ENCODE assay signal across 9 cellular contexts in the genomic region with DNA sequence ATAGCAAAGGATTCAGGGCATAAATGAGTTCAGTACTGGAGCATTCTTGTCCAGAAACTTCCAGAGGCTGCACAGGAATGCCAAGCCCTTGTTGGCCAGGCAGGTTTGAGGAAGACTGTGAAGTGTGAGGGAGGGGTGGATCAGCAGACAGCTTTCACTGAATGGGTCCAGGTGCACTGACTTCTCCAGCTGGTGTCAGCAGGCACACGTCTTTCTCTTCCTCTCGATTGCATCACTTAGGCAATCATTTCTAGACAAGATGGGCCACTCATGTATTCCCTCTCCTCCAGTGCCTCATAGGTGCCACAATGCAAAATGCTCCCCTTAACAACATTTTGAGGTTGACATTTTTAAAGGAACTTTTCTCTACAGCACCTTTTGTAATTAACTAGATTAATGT. TPM values are rescaled to one million over a fixed set of nuclear protein-coding genes. Genes with fewer than 3 reads are reported as not detected.
DNase-seq lines count a peak whose midpoint lies in the region; ATAC-seq and TF ChIP-seq lines count a peak whose summit lies in the region.
"Had no signal": no experiment of that assay in that cellular context is flagged by ENCODE, and none has a peak within 500 bp of the region (broad histone marks: within the 10 kb centered on the region; RNA-seq: fewer than 3 reads in every experiment).

No MANE protein-coding gene starts in this region.

- no peak overlapping the region for H2AFZ ChIP-seq in fibroblast of lung (ENCODE audit: low read length)

- H3K27me3 ChIP-seq in fibroblast of lung (ENCODE audit: control insufficient read depth, insufficient read depth, low read length), result no peaks in the 10 kb centered on the region
- H3K27me3 ChIP-seq in brain microvascular endothelial cell (replicated peaks), result no peaks in the 10 kb centered on the region
- H3K27me3 ChIP-seq in HAP-1 (ENCODE audit: low read depth), result no peaks in the 10 kb centered on the region
- no peaks in the 10 kb centered on the region for H3K27me3 ChIP-seq in uterus

- no peaks in the 10 kb centered on the region for H4K20me1 ChIP-seq in fibroblast of lung (ENCODE audit: control insufficient read depth, extremely low read depth, insufficient read depth, low read length)

- ATAC-seq in GM21737 (IDR thresholded peaks at IDR 0.05; ENCODE audit: unreplicated experiment) (peak; percentile 93), HG03571 (IDR thresholded peaks at IDR 0.05; ENCODE audit: unreplicated experiment) (no peak)

- H3K4me1 ChIP-seq in fibroblast of lung (ENCODE audit: control insufficient read depth, extremely low read depth, insufficient read depth, low read length) (no peaks in the 10 kb centered on the region), HAP-1 (peaks cover 25% of the 10 kb centered on the region), uterus (no peaks in the 10 kb centered on the region)

- H3K9me3 ChIP-seq in fibroblast of lung (ENCODE audit: control insufficient read depth, insufficient read depth, low read depth, low read length) (no peaks in the 10 kb centered on the region), HAP-1 (no peaks in the 10 kb centered on the region), uterus (no peaks in the 10 kb centered on the region)

- no peak for TF ChIP-seq POLR2A in uterus (IDR thresholded peaks at IDR 0.05)

- H3K4me3 ChIP-seq in fibroblast of lung (replicated peaks in 1 of 4; ENCODE audit: control extremely low read depth in 1 of 4, insufficient read depth in 1 of 4, low read depth in 3 of 4, low read length in 4 of 4) (no peak overlapping the region), brain microvascular endothelial cell (ENCODE audit: low read depth, low read length) (no peak overlapping the region), HAP-1 (no peak overlapping the region), uterus (no peak overlapping the region)

- intact Hi-C loops in uterus (cut with DNase I; ENCODE audit: low total_unique reads), result no loop called here

- in situ Hi-C loops in brain microvascular endothelial cell (cut with HindIII; ENCODE audit: low pct_ligation_motif_present, low sequenced_read_pairs) (no loop called here), HAP-1 (cut with MboI; ENCODE audit: low sequenced_read_pairs) (no loop called here)

- H3K4me2 ChIP-seq in fibroblast of lung (ENCODE audit: extremely low read depth, insufficient read depth, low read length), result no peak overlapping the region
- H3K4me2 ChIP-seq: KMS-11 had no signal

- H3K36me3 ChIP-seq in fibroblast of lung (ENCODE audit: control insufficient read depth, insufficient read depth, low read length) (no peaks in the 10 kb centered on the region), brain microvascular endothelial cell (replicated peaks) (no peaks in the 10 kb centered on the region), HAP-1 (replicated peaks) (no peaks in the 10 kb centered on the region; the same call in 1 of the 2 replicates), uterus (no peaks in the 10 kb centered on the region)

- peak; percentile 46 for DNase-seq in DMS153 treated with DMSO at 0.1 percent for 48 hours (lab: John Stamatoyannopoulos, UW; ENCODE audit: unreplicated experiment)
- peak; percentile 27 for DNase-seq in NCI-H1105 (lab: John Stamatoyannopoulos, UW)
- peak; percentile 4 to 6 for DNase-seq in fibroblast of lung (ENCODE audit: low read depth in 2 of 2)
- DNase-seq in brain microvascular endothelial cell, result no peak
- no peak for DNase-seq in HAP-1 (ENCODE audit: low spot score in 2 of 2)
- DNase-seq in uterus, result no peak

- no peaks in the 10 kb centered on the region for H3K79me2 ChIP-seq in fibroblast of lung (ENCODE audit: control insufficient read depth, insufficient read depth, low read length)

- H3K27ac ChIP-seq in fibroblast of lung (ENCODE audit: insufficient read depth, low read length) (no peak overlapping the region), brain microvascular endothelial cell (no peak overlapping the region), uterus (no peak overlapping the region)
- H3K27ac ChIP-seq: KMS-11 had no signal

- H3K9ac ChIP-seq in fibroblast of lung (ENCODE audit: insufficient read depth, low read length), result no peak overlapping the region
- H3K9ac ChIP-seq: KMS-11 had no signal

- no peak for TF ChIP-seq CTCF in fibroblast of lung (conservative IDR thresholded peaks at IDR 0.05 in 1 of 2, IDR thresholded peaks at IDR 0.05 in 1 of 2; ENCODE audit: low read depth in 1 of 2, low read length in 2 of 2)
- TF ChIP-seq CTCF in brain microvascular endothelial cell (IDR thresholded peaks at IDR 0.05; ENCODE audit: low read depth, low read length, missing control alignments), result no peak
- no peak for TF ChIP-seq CTCF in uterus (IDR thresholded peaks at IDR 0.05)

RNA-seq across cellular contexts. Expression of a gene that starts 15.6 kb away (rescaled TPM):
- not detected in 2 replicates for total RNA-seq in fibroblast of lung
- polyA plus RNA-seq in fibroblast of lung, result not detected in 2 replicates
- polyA plus RNA-seq in fibroblast of lung (2012), result not detected in 2 replicates
- polyA minus RNA-seq in fibroblast of lung (ENCODE audit: low replicate concordance), result not detected in 2 replicates
- under 1 TPM in 1 of 4 donors, not detected in 3; 0.14 TPM for total RNA-seq in uterus

RNA-seq across cellular contexts. Expression of a gene that starts 56.2 kb away (rescaled TPM):
- total RNA-seq in fibroblast of lung (23.1 and 28.9 TPM in 2 replicates), uterus (10 to 100 TPM in 3 of 4 donors, 1 to 10 TPM in 1; 8.5 to 48.3 (median 20.3) TPM)
- 22.4 and 27.0 TPM in 2 replicates for polyA plus RNA-seq in fibroblast of lung
- 18.6 and 20.3 TPM in 2 replicates for polyA plus RNA-seq in fibroblast of lung (2012)
- polyA minus RNA-seq in fibroblast of lung (ENCODE audit: low replicate concordance), result 6.8 and 7.6 TPM in 2 replicates

Comparison
In these comparisons a context has a peak if more than half of its experiments do, and no peak if none do; other contexts are left out.
1. DNase-seq: peak in DMS153 treated with DMSO at 0.1 percent for 48 hours (single experiment), NCI-H1105 (single experiment) and fibroblast of lung (2 of 2); none in brain microvascular endothelial cell (single experiment), HAP-1 (0 of 2) and uterus (0 of 2).